ENCODE assay signal across 18 cellular contexts in the genomic region with DNA sequence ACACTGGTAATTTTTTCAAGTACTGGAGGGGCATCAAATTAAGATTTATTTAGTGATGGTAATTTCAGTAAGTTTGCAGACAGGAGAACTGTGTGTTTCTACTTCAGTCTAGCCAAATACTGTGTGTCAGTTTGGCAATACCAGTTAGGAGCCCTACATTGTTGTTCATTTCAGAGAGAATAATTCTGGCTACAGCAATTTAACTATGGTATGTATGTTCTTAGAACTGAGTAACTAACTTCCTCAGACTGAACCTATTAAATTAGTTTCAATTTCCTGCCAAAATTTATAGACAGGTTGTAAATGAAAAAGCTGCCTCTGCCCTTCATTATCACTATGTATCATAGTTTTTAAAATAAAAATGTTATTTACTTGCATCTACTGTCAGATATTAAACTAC.
A peak's percentile ranks its signal among the peaks of the same experiment; 100 is the strongest.
DNase-seq lines count a peak whose midpoint lies in the region; ATAC-seq and TF ChIP-seq lines count a peak whose summit lies in the region.
"Had no signal": no experiment of that assay in that cellular context is flagged by ENCODE, and none has a peak within 500 bp of the region (broad histone marks: within the 10 kb centered on the region; RNA-seq: fewer than 3 reads in every experiment).

No MANE protein-coding gene starts in this region.

- CTCF ChIA-PET in activated CD8-positive, alpha-beta T cell treated with anti-CD3 and anti-CD28 coated beads, Interleukin-2, amount 10 ng/mL, durations not matched to agents 7 days and 5 days (lab: Charles Lee): no interaction called here
- CTCF ChIA-PET in activated CD8-positive, alpha-beta T cell treated with anti-CD3 and anti-CD28 coated beads for 36 hours (lab: Charles Lee): no interaction called here
- CTCF ChIA-PET in CD4-positive, alpha-beta memory T cell (lab: Charles Lee; ENCODE audit: partially characterized antibody): interaction anchor here (0.6 to 2.2 kb wide), 5 partner anchors 11 to 801 kb away, joined by 3 to 9 read pairs (median 8); no protein-coding TSS in a partner anchor

- peaks cover 54% of the 10 kb centered on the region for H3K4me1 ChIP-seq in CD4-positive, alpha-beta memory T cell (ENCODE audit: insufficient read depth, low read length)
- H3K4me1 ChIP-seq: A549 had no signal

- H3K9me3 Mint-ChIP-seq in activated CD8-positive, alpha-beta T cell treated with anti-CD3 and anti-CD28 coated beads, Interleukin-2, amount 10 ng/mL, durations not matched to agents 7 days and 5 days (ENCODE audit: insufficient read depth): peaks cover 23% of the 10 kb centered on the region
- H3K9me3 Mint-ChIP-seq in activated CD8-positive, alpha-beta T cell treated with anti-CD3 and anti-CD28 coated beads for 36 hours: no peaks in the 10 kb centered on the region
- peaks cover 0 to 5% (median 1%) of the 10 kb centered on the region in 8 donors for H3K9me3 Mint-ChIP-seq in CD4-positive, alpha-beta memory T cell
- H3K9me3 Mint-ChIP-seq in T-helper 2 cell treated with Interferon-gamma antibody and Interleukin-4, amounts not matched to agents 5 μg/mL and 100 μg/mL, for 36 hours: peaks cover 24% of the 10 kb centered on the region
- H3K9me3 Mint-ChIP-seq: CD14-positive monocyte had no signal

- peaks cover 76% of the 10 kb centered on the region for H3K4me1 Mint-ChIP-seq in activated CD8-positive, alpha-beta T cell treated with anti-CD3 and anti-CD28 coated beads, Interleukin-2, amount 10 ng/mL, durations not matched to agents 7 days and 5 days (ENCODE audit: low read depth)
- H3K4me1 Mint-ChIP-seq in activated CD8-positive, alpha-beta T cell treated with anti-CD3 and anti-CD28 coated beads for 36 hours (ENCODE audit: low read depth): peaks cover 29% of the 10 kb centered on the region
- H3K4me1 Mint-ChIP-seq in CD4-positive, alpha-beta memory T cell: peaks cover 25 to 67% (median 49%) of the 10 kb centered on the region in 4 donors
- H3K4me1 Mint-ChIP-seq in T-helper 2 cell treated with Interferon-gamma antibody and Interleukin-4, amounts not matched to agents 5 μg/mL and 100 μg/mL, for 36 hours (ENCODE audit: low read depth): peaks cover 64% of the 10 kb centered on the region
- H3K4me1 Mint-ChIP-seq: CD14-positive monocyte, IgD-negative memory B cell had no signal

- in situ Hi-C loops in G401 (cut with HindIII; ENCODE audit: low sequenced_read_pairs): no loop called here

- peak overlapping the region; percentile 73 for H3K27ac Mint-ChIP-seq in activated CD8-positive, alpha-beta T cell treated with anti-CD3 and anti-CD28 coated beads, Interleukin-2, amount 10 ng/mL, durations not matched to agents 7 days and 5 days
- no peak overlapping the region for H3K27ac Mint-ChIP-seq in activated CD8-positive, alpha-beta T cell treated with anti-CD3 and anti-CD28 coated beads for 36 hours
- peak overlapping the region in 4 of 7 donors; percentile 2 to 74 (median 12) for H3K27ac Mint-ChIP-seq in CD4-positive, alpha-beta memory T cell
- H3K27ac Mint-ChIP-seq in T-helper 2 cell treated with Interferon-gamma antibody and Interleukin-4, amounts not matched to agents 5 μg/mL and 100 μg/mL, for 36 hours: peak overlapping the region; percentile 64
- H3K27ac Mint-ChIP-seq: CD14-positive monocyte, H9, IgD-negative memory B cell had no signal

- no peaks in the 10 kb centered on the region for H3K27me3 ChIP-seq in CD4-positive, alpha-beta memory T cell (ENCODE audit: insufficient read depth, low read length)

- peak; percentile 18 to 33 for ATAC-seq in activated CD4-positive, CD25-positive, alpha-beta regulatory T cell treated with anti-CD3 and anti-CD28 coated beads, Interleukin-2, amount 50 U/mL, for 24 hours
- peak; percentile 15 for ATAC-seq in activated CD8-positive, alpha-beta T cell treated with anti-CD3 and anti-CD28 coated beads, Interleukin-2, amount 10 ng/mL, durations not matched to agents 7 days and 5 days
- ATAC-seq in activated CD8-positive, alpha-beta T cell treated with anti-CD3 and anti-CD28 coated beads for 36 hours: no peak
- ATAC-seq: A549, HepG2 had no signal

- no peak for DNase-seq in activated CD4-positive, CD25-positive, alpha-beta regulatory T cell (lab: John Stamatoyannopoulos, UW)
- no peak for DNase-seq in activated CD8-positive, alpha-beta T cell treated with anti-CD3 and anti-CD28 coated beads, Interleukin-2, amount 10 ng/mL, durations not matched to agents 7 days and 5 days
- DNase-seq in activated CD8-positive, alpha-beta T cell treated with anti-CD3 and anti-CD28 coated beads for 36 hours: no peak
- no peak for DNase-seq in CD4-positive, alpha-beta memory T cell
- DNase-seq in T-helper 2 cell treated with Interferon-gamma antibody and Interleukin-4, amounts not matched to agents 5 μg/mL and 100 μg/mL, for 36 hours (ENCODE audit: low spot score): no peak
- DNase-seq in NCI-H1092 treated with DMSO at 0.1 percent for 48 hours (lab: John Stamatoyannopoulos, UW) (no peak), G401 (ENCODE audit: low spot score) (no peak)
- DNase-seq: AML-193, DMS153, DMS79, GF-D8, H9 had no signal

- TF ChIP-seq CTCF in activated CD8-positive, alpha-beta T cell treated with anti-CD3 and anti-CD28 coated beads for 36 hours (IDR thresholded peaks at IDR 0.05): no peak

- intact Hi-C loops in activated CD8-positive, alpha-beta T cell treated with anti-CD3 and anti-CD28 coated beads for 36 hours (cut with micrococcal nuclease): loop anchor here (10.0 kb wide), 1 partner anchor 777 kb away; no protein-coding TSS in a partner anchor
- intact Hi-C loops in CD4-positive, alpha-beta memory T cell (cut with micrococcal nuclease): no loop called here

- no peak overlapping the region for H3K4me3 Mint-ChIP-seq in activated CD8-positive, alpha-beta T cell treated with anti-CD3 and anti-CD28 coated beads, Interleukin-2, amount 10 ng/mL, durations not matched to agents 7 days and 5 days
- no peak overlapping the region for H3K4me3 Mint-ChIP-seq in activated CD8-positive, alpha-beta T cell treated with anti-CD3 and anti-CD28 coated beads for 36 hours
- H3K4me3 Mint-ChIP-seq in CD4-positive, alpha-beta memory T cell: peak overlapping the region in 2 of 8 donors; percentile 40 to 41
- peak overlapping the region; percentile 36 for H3K4me3 Mint-ChIP-seq in T-helper 2 cell treated with Interferon-gamma antibody and Interleukin-4, amounts not matched to agents 5 μg/mL and 100 μg/mL, for 36 hours
- H3K4me3 Mint-ChIP-seq: CD14-positive monocyte, H9, IgD-negative memory B cell had no signal

- H3K4me3 ChIP-seq in CD4-positive, alpha-beta memory T cell (ENCODE audit: low read length in 2 of 2): no peak overlapping the region
- H3K4me3 ChIP-seq: A549 had no signal

- POLR2A ChIA-PET in activated CD8-positive, alpha-beta T cell treated with anti-CD3 and anti-CD28 coated beads, Interleukin-2, amount 10 ng/mL, durations not matched to agents 7 days and 5 days (lab: Charles Lee): no interaction called here
- POLR2A ChIA-PET in activated CD8-positive, alpha-beta T cell treated with anti-CD3 and anti-CD28 coated beads for 36 hours (lab: Charles Lee): no interaction called here
- POLR2A ChIA-PET in CD4-positive, alpha-beta memory T cell (lab: Charles Lee; ENCODE audit: partially characterized antibody): interaction anchor here (1.2 kb wide), 1 partner anchor 90 kb away, joined by 7 read pairs; no protein-coding TSS in a partner anchor

- no peak overlapping the region for H3K27ac ChIP-seq in CD4-positive, alpha-beta memory T cell (ENCODE audit: low read depth, low read length)
- H3K27ac ChIP-seq: 22Rv1, A549 had no signal

- no peaks in the 10 kb centered on the region for H3K9me3 ChIP-seq in CD4-positive, alpha-beta memory T cell (ENCODE audit: control insufficient read depth in 1 of 2, low read length in 2 of 2)
- H3K9me3 ChIP-seq: A549 had no signal

- H3K27me3 Mint-ChIP-seq in activated CD8-positive, alpha-beta T cell treated with anti-CD3 and anti-CD28 coated beads, Interleukin-2, amount 10 ng/mL, durations not matched to agents 7 days and 5 days (ENCODE audit: low read depth): no peaks in the 10 kb centered on the region
- H3K27me3 Mint-ChIP-seq in activated CD8-positive, alpha-beta T cell treated with anti-CD3 and anti-CD28 coated beads for 36 hours: no peaks in the 10 kb centered on the region
- no peaks in the 10 kb centered on the region for H3K27me3 Mint-ChIP-seq in CD4-positive, alpha-beta memory T cell
- no peaks in the 10 kb centered on the region for H3K27me3 Mint-ChIP-seq in T-helper 2 cell treated with Interferon-gamma antibody and Interleukin-4, amounts not matched to agents 5 μg/mL and 100 μg/mL, for 36 hours (ENCODE audit: low read depth)
- H3K27me3 Mint-ChIP-seq: IgD-negative memory B cell had no signal

- no peaks in the 10 kb centered on the region for H3K36me3 ChIP-seq in CD4-positive, alpha-beta memory T cell (ENCODE audit: insufficient read depth, low read length)

- H3K36me3 Mint-ChIP-seq in activated CD8-positive, alpha-beta T cell treated with anti-CD3 and anti-CD28 coated beads, Interleukin-2, amount 10 ng/mL, durations not matched to agents 7 days and 5 days (ENCODE audit: low read depth): peaks cover 57% of the 10 kb centered on the region
- no peaks in the 10 kb centered on the region for H3K36me3 Mint-ChIP-seq in activated CD8-positive, alpha-beta T cell treated with anti-CD3 and anti-CD28 coated beads for 36 hours (ENCODE audit: low read depth)
- peaks cover 0 to 2% of the 10 kb centered on the region in 2 donors for H3K36me3 Mint-ChIP-seq in CD4-positive, alpha-beta memory T cell
- peaks cover 43% of the 10 kb centered on the region for H3K36me3 Mint-ChIP-seq in T-helper 2 cell treated with Interferon-gamma antibody and Interleukin-4, amounts not matched to agents 5 μg/mL and 100 μg/mL, for 36 hours (ENCODE audit: low read depth)
- H3K36me3 Mint-ChIP-seq: CD14-positive monocyte, IgD-negative memory B cell had no signal
